Comparison of ENCODE assay signal across 8 cellular contexts in the genomic region with DNA sequence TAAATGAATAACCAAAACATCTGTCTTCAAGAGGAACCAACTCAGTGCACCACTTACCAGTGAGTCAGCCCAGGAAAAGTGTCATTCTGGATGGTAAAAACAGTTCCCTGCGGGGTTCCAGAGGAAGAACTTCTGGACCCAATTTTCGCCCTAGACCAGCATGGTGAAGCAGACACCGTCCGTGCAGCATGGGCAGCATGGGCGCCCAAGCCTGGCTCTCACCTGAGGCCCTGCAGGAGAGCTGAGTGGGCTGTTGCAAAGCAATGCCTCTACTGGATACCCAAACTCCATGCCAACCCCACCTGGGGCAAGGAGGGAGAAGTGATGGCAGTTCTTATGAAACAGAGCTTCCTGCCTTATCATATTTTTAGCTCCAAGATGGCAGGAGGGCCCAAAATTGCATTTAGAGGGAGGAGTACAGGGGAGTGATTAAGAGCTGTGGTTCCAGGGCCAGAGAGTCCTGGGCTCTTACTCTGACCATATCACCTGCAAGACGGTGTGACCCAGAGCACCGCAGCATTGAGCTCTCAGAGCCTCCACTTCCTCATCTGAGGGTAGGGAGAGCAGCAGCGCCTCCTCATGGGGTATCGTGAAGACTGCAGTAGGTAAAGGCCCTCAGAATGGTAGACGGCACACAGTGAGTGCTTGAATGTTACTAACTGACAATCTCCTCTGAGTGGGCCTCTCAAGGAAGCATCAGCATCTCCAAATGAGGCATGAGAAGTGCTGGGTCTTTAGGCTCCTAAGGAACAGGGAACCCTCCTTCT. TPM values are rescaled to one million over a fixed set of nuclear protein-coding genes. Genes with fewer than 3 reads are reported as not detected.
A peak's percentile ranks its signal among the peaks of the same experiment; 100 is the strongest.
DNase-seq lines count a peak whose midpoint lies in the region; ATAC-seq and TF ChIP-seq lines count a peak whose summit lies in the region.

No MANE protein-coding gene starts in this region.

- peaks cover 14% of the 10 kb centered on the region for H3K36me3 Mint-ChIP-seq in activated CD4-positive, alpha-beta T cell treated with anti-CD3 and anti-CD28 coated beads for 36 hours (ENCODE audit: low read depth)

- peak; percentile 86 for ATAC-seq in activated CD4-positive, alpha-beta T cell treated with anti-CD3 and anti-CD28 coated beads for 36 hours
- no peak for ATAC-seq in HG03280 (IDR thresholded peaks at IDR 0.05; ENCODE audit: unreplicated experiment)

- intact Hi-C loops in activated CD4-positive, alpha-beta T cell treated with anti-CD3 and anti-CD28 coated beads for 36 hours (cut with DNase I, micrococcal nuclease): loop anchor here in 1 of 2 experiments (5.0 kb wide), 1 partner anchor 166 kb away; no protein-coding TSS in a partner anchor

- H3K9me3 Mint-ChIP-seq in activated CD4-positive, alpha-beta T cell treated with anti-CD3 and anti-CD28 coated beads for 36 hours (ENCODE audit: low read depth): no peaks in the 10 kb centered on the region

- in situ Hi-C loops in ACHN (cut with HindIII; ENCODE audit: low pct_ligation_motif_present, low pct_unique_long_range_greater_than_20kb, low sequenced_read_pairs): no loop called here

- H3K27ac Mint-ChIP-seq in activated CD4-positive, alpha-beta T cell treated with anti-CD3 and anti-CD28 coated beads for 36 hours: no peak overlapping the region

- H3K27me3 Mint-ChIP-seq in activated CD4-positive, alpha-beta T cell treated with anti-CD3 and anti-CD28 coated beads for 36 hours: no peaks in the 10 kb centered on the region

- TF ChIP-seq CTCF in epithelial cell of proximal tubule (conservative IDR thresholded peaks at IDR 0.05; ENCODE audit: low read depth, low read length): peak; percentile 32

- POLR2A ChIA-PET in HEK293T (lab: Yijun Ruan, JAX): interaction anchor here (0.7 to 1.1 kb wide), 2 partner anchors 13 to 16 kb away, joined by 3 read pairs; partner anchors contain the start of gene INPP5K
- POLR2A ChIA-PET in activated CD4-positive, alpha-beta T cell treated with anti-CD3 and anti-CD28 coated beads for 36 hours (lab: Charles Lee): interaction anchor here (1.1 to 1.2 kb wide), 3 partner anchors 16 to 200 kb away, joined by 3 to 6 read pairs (median 3); partner anchors contain the start of gene INPP5K

- no peak overlapping the region for H3K4me3 Mint-ChIP-seq in activated CD4-positive, alpha-beta T cell treated with anti-CD3 and anti-CD28 coated beads for 36 hours

- DNase-seq in ACHN: peak; percentile 36
- peak; percentile 44 for DNase-seq in HEK293T (ENCODE audit: extremely low spot score)
- peak; percentile 72 for DNase-seq in activated CD4-positive, alpha-beta T cell treated with anti-CD3 and anti-CD28 coated beads for 36 hours
- DNase-seq in epithelial cell of proximal tubule (ENCODE audit: low read depth): no peak
- DNase-seq in stimulated activated CD4-positive, alpha-beta T cell treated with anti-CD3 and anti-CD28 coated beads, Interleukin-15, amount 100 ng/mL, for 1 hour (ENCODE audit: low read depth in 1 of 2, low spot score in 1 of 2): peak; percentile 12 to 15
- DNase-seq in pons (ENCODE audit: low spot score): no peak
- DNase-seq in cortex of kidney (lab: John Stamatoyannopoulos, UW): no peak

- peaks cover 5% of the 10 kb centered on the region for H3K4me1 Mint-ChIP-seq in activated CD4-positive, alpha-beta T cell treated with anti-CD3 and anti-CD28 coated beads for 36 hours

- CTCF ChIA-PET in HEK293T (lab: Yijun Ruan, JAX): interaction anchor here (0.6 to 1.1 kb wide), 3 partner anchors 22 to 732 kb away, joined by 3 to 6 read pairs (median 5); no protein-coding TSS in a partner anchor
- CTCF ChIA-PET in activated CD4-positive, alpha-beta T cell treated with anti-CD3 and anti-CD28 coated beads for 36 hours (lab: Charles Lee): interaction anchor here (0.6 to 3.6 kb wide), 18 partner anchors 10 to 629 kb away, joined by 3 to 34 read pairs (median 4); partner anchors contain the start of gene INPP5K

- no peak overlapping the region for H3K4me3 ChIP-seq in epithelial cell of proximal tubule (ENCODE audit: low read depth, low read length)

TF ChIP-seq in HEK293T, 16 proteins besides CTCF, POLR2A, EP300 and RAD21:
- no peak for TF ChIP-seq HDGF (IDR thresholded peaks at IDR 0.05; ENCODE audit: borderline replicate concordance)
- TF ChIP-seq FOXA1 (IDR thresholded peaks at IDR 0.05): no peak
- TF ChIP-seq FOXM1 (IDR thresholded peaks at IDR 0.05; ENCODE audit: borderline replicate concordance): no peak
- no peak for TF ChIP-seq NFRKB (IDR thresholded peaks at IDR 0.05)
- no peak for TF ChIP-seq SP1 (IDR thresholded peaks at IDR 0.05)
- TF ChIP-seq FOXK2 (IDR thresholded peaks at IDR 0.05): no peak
- TF ChIP-seq TARDBP (IDR thresholded peaks at IDR 0.05): no peak
- no peak for TF ChIP-seq ELF4 (IDR thresholded peaks at IDR 0.05)
- no peak for TF ChIP-seq LEF1 (IDR thresholded peaks at IDR 0.05; ENCODE audit: borderline replicate concordance)
- TF ChIP-seq BHLHE40 (IDR thresholded peaks at IDR 0.05; ENCODE audit: borderline replicate concordance): no peak
- TF ChIP-seq ARNT (IDR thresholded peaks at IDR 0.05): no peak
- no peak for TF ChIP-seq ZNF384 (IDR thresholded peaks at IDR 0.05)
- TF ChIP-seq PKNOX1 (IDR thresholded peaks at IDR 0.05): no peak

RNA-seq across cellular contexts. Expression of gene INPP5K, which starts 16.6 kb away (rescaled TPM):
- 10 to 100 TPM; 18.5 to 27.3 TPM for total RNA-seq in activated CD4-positive, alpha-beta T cell treated with anti-CD3 and anti-CD28 coated beads for 36 hours
- 10.7 and 27.3 TPM in 2 replicates for total RNA-seq in epithelial cell of proximal tubule

RNA-seq across cellular contexts. Expression of gene PITPNA, which starts 29.6 kb away (rescaled TPM):
- total RNA-seq in activated CD4-positive, alpha-beta T cell treated with anti-CD3 and anti-CD28 coated beads for 36 hours: 10 to 100 TPM; 43.8 to 44.0 TPM
- 25.9 and 32.5 TPM in 2 replicates for total RNA-seq in epithelial cell of proximal tubule

RNA-seq across cellular contexts. Expression of gene MYO1C, which starts 40.5 kb away (rescaled TPM):
- total RNA-seq in activated CD4-positive, alpha-beta T cell treated with anti-CD3 and anti-CD28 coated beads for 36 hours: 10 to 100 TPM; 21.7 to 24.1 TPM
- 94.7 and 120 TPM in 2 replicates for total RNA-seq in epithelial cell of proximal tubule

Comparison
In these comparisons a context has a peak if more than half of its experiments do, and no peak if none do; other contexts are left out.
1. DNase-seq: peak in ACHN (single experiment), HEK293T (single experiment), activated CD4-positive, alpha-beta T cell treated with anti-CD3 and anti-CD28 coated beads for 36 hours (single experiment) and stimulated activated CD4-positive, alpha-beta T cell treated with anti-CD3 and anti-CD28 coated beads, Interleukin-15, amount 100 ng/mL, for 1 hour (2 of 2); none in epithelial cell of proximal tubule (single experiment), pons (single experiment) and cortex of kidney (single experiment).